ENCODE assay signal across 10 cellular contexts in genomic region chr2:40363631-40364030, GRCh38.
DNase-seq lines count a peak whose midpoint lies in the region; ATAC-seq and TF ChIP-seq lines count a peak whose summit lies in the region.
"Had no signal": no experiment of that assay in that cellular context is flagged by ENCODE, and none has a peak within 500 bp of the region (broad histone marks: within the 10 kb centered on the region; RNA-seq: fewer than 3 reads in every experiment).

No MANE protein-coding gene starts in this region.

- no peak for TF ChIP-seq CTCF in MCF 10A (IDR thresholded peaks at IDR 0.05; ENCODE audit: unreplicated experiment)
- TF ChIP-seq CTCF in breast epithelium (IDR thresholded peaks at IDR 0.05): no peak
- no peak for TF ChIP-seq CTCF in activated B cell treated with CpG ODN at 0.5 μM for 24 hours (IDR thresholded peaks at IDR 0.05)
- no peak for TF ChIP-seq CTCF in vagina (IDR thresholded peaks at IDR 0.05)

- no peaks in the 10 kb centered on the region for H3K9me3 Mint-ChIP-seq in MCF 10A (ENCODE audit: unreplicated experiment)
- no peaks in the 10 kb centered on the region for H3K9me3 Mint-ChIP-seq in activated B cell treated with CpG ODN at 0.5 μM for 24 hours

- H3K4me1 ChIP-seq in breast epithelium (no peaks in the 10 kb centered on the region), vagina (peaks cover 12% of the 10 kb centered on the region)

- TF ChIP-seq POLR2A in breast epithelium (IDR thresholded peaks at IDR 0.05) (no peak), vagina (IDR thresholded peaks at IDR 0.05) (no peak)

- peak; percentile 23 for DNase-seq in MCF 10A (ENCODE audit: unreplicated experiment)
- DNase-seq in breast epithelium (ENCODE audit: low spot score in 2 of 2): no peak
- no peak for DNase-seq in activated B cell treated with CpG ODN at 0.5 μM for 24 hours
- peak; percentile 39 for DNase-seq in iris pigment epithelial cell (ENCODE audit: low read depth)
- no peak for DNase-seq in vagina (ENCODE audit: extremely low spot score in 2 of 2)
- no peak for DNase-seq in islet precursor cell
- DNase-seq in T-helper 2 cell: no peak
- DNase-seq: activated CD8-positive, alpha-beta memory T cell treated with anti-CD3 and anti-CD28 coated beads, Interleukin-2, amount 10 ng/mL, durations not matched to agents 7 days and 5 days had no signal

- intact Hi-C loops in MCF 10A (cut with micrococcal nuclease): no loop called here
- intact Hi-C loops in breast epithelium (cut with DNase I; ENCODE audit: low total_unique reads): no loop called here
- intact Hi-C loops in activated B cell treated with CpG ODN at 0.5 μM for 24 hours (cut with micrococcal nuclease): no loop called here
- intact Hi-C loops in vagina (cut with DNase I): no loop called here

- H3K27me3 ChIP-seq in breast epithelium (no peaks in the 10 kb centered on the region), vagina (no peaks in the 10 kb centered on the region)

- H3K36me3 ChIP-seq in breast epithelium (no peaks in the 10 kb centered on the region), vagina (no peaks in the 10 kb centered on the region)

- POLR2A ChIA-PET in MCF 10A (lab: Yijun Ruan, JAX): interaction anchor here (0.6 to 1.1 kb wide), 5 partner anchors 10 to 234 kb away, joined by 3 to 4 read pairs (median 3); no protein-coding TSS in a partner anchor
- POLR2A ChIA-PET in activated B cell treated with CpG ODN at 0.5 μM for 24 hours (lab: Charles Lee): no interaction called here

- CTCF ChIA-PET in MCF 10A (lab: Yijun Ruan, JAX): interaction anchor here (0.7 to 1.5 kb wide), 3 partner anchors 133 to 192 kb away, joined by 3 to 4 read pairs (median 4); no protein-coding TSS in a partner anchor
- CTCF ChIA-PET in activated B cell treated with CpG ODN at 0.5 μM for 24 hours (lab: Charles Lee): no interaction called here

- H3K36me3 Mint-ChIP-seq in MCF 10A (ENCODE audit: insufficient read depth, unreplicated experiment) (no peaks in the 10 kb centered on the region), activated B cell treated with CpG ODN at 0.5 μM for 24 hours (ENCODE audit: low read depth) (no peaks in the 10 kb centered on the region)
- H3K36me3 Mint-ChIP-seq: activated CD8-positive, alpha-beta memory T cell treated with anti-CD3 and anti-CD28 coated beads, Interleukin-2, amount 10 ng/mL, durations not matched to agents 7 days and 5 days had no signal

- ATAC-seq in activated B cell treated with CpG ODN at 0.5 μM for 24 hours (ENCODE audit: low read depth): no peak
- no peak for ATAC-seq in GM18517 (IDR thresholded peaks at IDR 0.05; ENCODE audit: unreplicated experiment)
- ATAC-seq: activated CD8-positive, alpha-beta memory T cell treated with anti-CD3 and anti-CD28 coated beads, Interleukin-2, amount 10 ng/mL, durations not matched to agents 7 days and 5 days had no signal

- no peaks in the 10 kb centered on the region for H3K27me3 Mint-ChIP-seq in MCF 10A (ENCODE audit: insufficient read depth, unreplicated experiment)
- H3K27me3 Mint-ChIP-seq in activated B cell treated with CpG ODN at 0.5 μM for 24 hours: no peaks in the 10 kb centered on the region
- H3K27me3 Mint-ChIP-seq: activated CD8-positive, alpha-beta memory T cell treated with anti-CD3 and anti-CD28 coated beads, Interleukin-2, amount 10 ng/mL, durations not matched to agents 7 days and 5 days had no signal

- H3K4me3 Mint-ChIP-seq in MCF 10A (ENCODE audit: unreplicated experiment): no peak overlapping the region
- H3K4me3 Mint-ChIP-seq in activated B cell treated with CpG ODN at 0.5 μM for 24 hours: peak overlapping the region; percentile 6
- H3K4me3 Mint-ChIP-seq: activated CD8-positive, alpha-beta memory T cell treated with anti-CD3 and anti-CD28 coated beads, Interleukin-2, amount 10 ng/mL, durations not matched to agents 7 days and 5 days had no signal

- no peak overlapping the region for H3K4me3 ChIP-seq in breast epithelium
- H3K4me3 ChIP-seq in vagina: no peak overlapping the region

- H3K9me3 ChIP-seq in breast epithelium: no peaks in the 10 kb centered on the region
- no peaks in the 10 kb centered on the region for H3K9me3 ChIP-seq in vagina

- H3K4me1 Mint-ChIP-seq in MCF 10A (ENCODE audit: insufficient read depth, unreplicated experiment) (peaks cover 22% of the 10 kb centered on the region), activated B cell treated with CpG ODN at 0.5 μM for 24 hours (peaks cover 16% of the 10 kb centered on the region)
- H3K4me1 Mint-ChIP-seq: activated CD8-positive, alpha-beta memory T cell treated with anti-CD3 and anti-CD28 coated beads, Interleukin-2, amount 10 ng/mL, durations not matched to agents 7 days and 5 days had no signal

- H3K27ac Mint-ChIP-seq in MCF 10A (ENCODE audit: low read depth, unreplicated experiment): no peak overlapping the region
- no peak overlapping the region for H3K27ac Mint-ChIP-seq in activated B cell treated with CpG ODN at 0.5 μM for 24 hours
- H3K27ac Mint-ChIP-seq: activated CD8-positive, alpha-beta memory T cell treated with anti-CD3 and anti-CD28 coated beads, Interleukin-2, amount 10 ng/mL, durations not matched to agents 7 days and 5 days had no signal

- no TSS peak for BruUV-seq in MCF 10A (replicated peaks; lab: Mats Ljungman, UMichigan)

- no peak overlapping the region for H3K27ac ChIP-seq in breast epithelium
- peak overlapping the region; percentile 4 for H3K27ac ChIP-seq in vagina
- H3K27ac ChIP-seq: RWPE1 had no signal

Comparison
In these comparisons a context has a peak if more than half of its experiments do, and no peak if none do; other contexts are left out.
1. DNase-seq: peak in MCF 10A (single experiment) and iris pigment epithelial cell (single experiment); none in breast epithelium (0 of 2), activated B cell treated with CpG ODN at 0.5 μM for 24 hours (single experiment), vagina (0 of 2), islet precursor cell (single experiment) and T-helper 2 cell (0 of 5).